ENCODE assay signal across 8 cellular contexts in the genomic region with DNA sequence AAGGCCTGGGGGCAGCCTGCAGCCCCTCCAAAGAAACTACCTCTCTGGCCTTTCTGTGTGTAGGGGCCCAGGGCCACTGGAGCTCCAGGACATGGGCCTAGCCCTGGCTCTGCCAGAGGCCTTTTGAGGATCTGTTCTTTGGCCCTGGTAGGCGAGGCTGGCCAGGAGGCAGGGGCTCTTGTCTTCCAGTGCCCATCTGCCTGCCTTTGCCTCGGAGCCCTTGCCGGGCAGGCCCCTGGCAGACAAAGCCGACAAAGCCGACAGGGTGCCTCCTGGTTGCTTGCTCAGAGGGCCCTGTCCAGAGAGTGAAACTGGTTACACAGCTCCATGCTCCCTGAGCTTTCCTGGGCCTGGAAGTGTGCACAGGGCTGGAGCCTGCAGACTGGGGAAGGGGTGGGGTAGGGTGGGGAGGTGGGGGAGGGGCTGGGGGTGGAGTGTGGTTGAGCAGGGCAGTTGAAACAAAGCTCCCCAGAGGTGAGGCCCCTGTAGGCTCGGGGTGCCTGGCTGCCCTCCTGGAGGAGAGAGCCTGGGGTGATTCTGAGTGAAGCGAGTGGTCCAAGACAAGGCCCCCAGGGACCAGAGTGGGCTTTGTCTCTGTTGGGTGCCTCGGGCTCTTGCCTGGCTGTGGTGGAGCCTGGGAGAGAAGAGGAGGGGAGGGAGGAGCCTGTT. TPM values are rescaled to one million over a fixed set of nuclear protein-coding genes. Genes with fewer than 3 reads are reported as not detected.
DNase-seq lines count a peak whose midpoint lies in the region; ATAC-seq, FAIRE-seq and TF ChIP-seq lines count a peak whose summit lies in the region.

No MANE protein-coding gene starts in this region.

- no peak; the same call in 1 of the 2 replicates for TF ChIP-seq POLR2A in K562 (conservative IDR thresholded peaks at IDR 0.05)

- CTCF ChIA-PET in K562 (lab: Yijun Ruan, JAX; ENCODE audit: low intra/inter-chr PET ratio) = interaction anchor here (1.5 to 4.5 kb wide), 2 partner anchors 34 to 470 kb away, joined by 6 to 53 read pairs; no protein-coding TSS in a partner anchor

- intact Hi-C loops in K562 (cut with micrococcal nuclease) = loop anchor here (2.0 kb wide), 1 partner anchor 34 kb away; no protein-coding TSS in a partner anchor

- H3K9me1 ChIP-seq in K562 (ENCODE audit: control insufficient read depth, insufficient read depth, low read length) = no peaks in the 10 kb centered on the region

- TSS peak; percentile 77 for BruUV-seq in K562 (replicated peaks; lab: Mats Ljungman, UMichigan)

- no peaks in the 10 kb centered on the region for H3K9me3 ChIP-seq in OCI-LY1 (ENCODE audit: low read length)
- H3K9me3 ChIP-seq in K562 (replicated peaks; ENCODE audit: control insufficient read depth, insufficient read depth, low read depth, low read length) = no peaks in the 10 kb centered on the region
- no peaks in the 10 kb centered on the region for H3K9me3 ChIP-seq in smooth muscle cell (replicated peaks; ENCODE audit: low read depth)

- H3K27me3 ChIP-seq in OCI-LY1 (ENCODE audit: insufficient read depth, low read length) (no peaks in the 10 kb centered on the region), K562 (ENCODE audit: control insufficient read depth in 2 of 2, insufficient read depth in 2 of 2, low read length in 2 of 2) (no peaks in the 10 kb centered on the region), smooth muscle cell (ENCODE audit: low read depth) (no peaks in the 10 kb centered on the region)

- TF ChIP-seq CTCF in OCI-LY1 (IDR thresholded peaks at IDR 0.05; ENCODE audit: low read length) = no peak
- TF ChIP-seq CTCF in K562 (IDR thresholded peaks at IDR 0.05 in 2 of 3, conservative IDR thresholded peaks at IDR 0.05 in 1 of 3; ENCODE audit: insufficient read depth in 2 of 3, low read depth in 1 of 3, low read length in 3 of 3) = no peak
- TF ChIP-seq CTCF in smooth muscle cell (IDR thresholded peaks at IDR 0.05; ENCODE audit: borderline replicate concordance, insufficient read depth, poor library complexity, severe bottlenecking) = no peak

- DNase-seq in A172 (ENCODE audit: low spot score) (peak; percentile 38), K562 (ENCODE audit: extremely low read depth in 1 of 4, low spot score in 3 of 4) (peak; percentile 57 to 75 (median 68)), iPS-NIHi7 (ENCODE audit: extremely low spot score) (peak; percentile 62), smooth muscle cell (lab: John Stamatoyannopoulos, UW; ENCODE audit: unreplicated experiment) (no peak), NCI-H187 treated with DMSO at 0.1 percent for 48 hours (lab: John Stamatoyannopoulos, UW) (no peak)

- no peak for FAIRE-seq in K562 (lab: Jason Lieb, UNC)

- peak overlapping the region; percentile 76 for H3K4me2 ChIP-seq in OCI-LY1 (ENCODE audit: low read length)
- H3K4me2 ChIP-seq in K562 (ENCODE audit: insufficient read depth, low read length) = peak overlapping the region; percentile 71
- peak overlapping the region; percentile 85 for H3K4me2 ChIP-seq in smooth muscle cell

- H3F3A ChIP-seq in OCI-LY1 (ENCODE audit: insufficient read depth, low read length) (peaks cover 5% of the 10 kb centered on the region; the same call in 1 of the 2 replicates), smooth muscle cell (ENCODE audit: low read depth) (peaks cover 20% of the 10 kb centered on the region)

- no peak overlapping the region for H2AFZ ChIP-seq in OCI-LY1 (ENCODE audit: low read length)
- peak overlapping the region; percentile 85 for H2AFZ ChIP-seq in K562 (ENCODE audit: low read depth, low read length)
- no peak overlapping the region for H2AFZ ChIP-seq in smooth muscle cell (ENCODE audit: low read depth)

- no peaks in the 10 kb centered on the region for H4K20me1 ChIP-seq in OCI-LY1 (ENCODE audit: insufficient read depth, low read length)
- H4K20me1 ChIP-seq in K562 (replicated peaks; ENCODE audit: control insufficient read depth, insufficient read depth, low read length) = no peaks in the 10 kb centered on the region
- no peaks in the 10 kb centered on the region for H4K20me1 ChIP-seq in smooth muscle cell (ENCODE audit: low read depth)

- H3K9me2 ChIP-seq in OCI-LY1 (ENCODE audit: low read depth, low read length) = no peaks in the 10 kb centered on the region

- peak overlapping the region; percentile 49 for H3K4me3 ChIP-seq in OCI-LY1 (ENCODE audit: low read depth, low read length, poor library complexity, severe bottlenecking)
- peak overlapping the region; percentile 27 for H3K4me3 ChIP-seq in K562
- peak overlapping the region; percentile 47 for H3K4me3 ChIP-seq in smooth muscle cell

- TF ChIP-seq RAD21 in K562 (CRISPR knock-in tag; conservative IDR thresholded peaks at IDR 0.05 in 1 of 2, IDR thresholded peaks at IDR 0.05 in 1 of 2) = no peak

- in situ Hi-C loops in K562 (cut with MboI) = no loop called here

- H3K36me3 ChIP-seq in OCI-LY1 (ENCODE audit: insufficient read depth, low read length) (peaks cover 38% of the 10 kb centered on the region), K562 (ENCODE audit: control insufficient read depth, insufficient read depth, low read length) (peaks cover 63% of the 10 kb centered on the region; the same call in 2 of the 3 replicates), smooth muscle cell (ENCODE audit: low read depth) (no peaks in the 10 kb centered on the region)

- TF ChIP-seq EP300 in K562 (IDR thresholded peaks at IDR 0.05; ENCODE audit: low read length) = no peak

- POLR2A ChIA-PET in K562 (lab: Yijun Ruan, JAX) = interaction anchor here (0.7 to 2.5 kb wide), 8 partner anchors 9 to 607 kb away, joined by 3 to 18 read pairs (median 4); a partner anchor contains a TSS

- 55% methylated on average over 5 of the region's 8 CpGs for WGBS in K562 (ENCODE audit: insufficient coverage, low coverage, missing lambda C conversion rate)
- WGBS in smooth muscle cell (ENCODE audit: low lambda C conversion rate) = 6% methylated on average over 8 of the region's 8 CpGs

- H3K9ac ChIP-seq in OCI-LY1 (ENCODE audit: low read length) (peak overlapping the region; percentile 84), K562 (ENCODE audit: insufficient read depth in 1 of 2, low read depth in 2 of 2, low read length in 2 of 2) (peak overlapping the region; percentile 83 to 97), smooth muscle cell (ENCODE audit: low read depth) (peak overlapping the region; percentile 96)

- H3K79me2 ChIP-seq in OCI-LY1 (ENCODE audit: insufficient read depth, low read length) (no peaks in the 10 kb centered on the region), K562 (ENCODE audit: control insufficient read depth, insufficient read depth, low read length) (peaks cover 17% of the 10 kb centered on the region), smooth muscle cell (ENCODE audit: low read depth) (peaks cover 13% of the 10 kb centered on the region)

- ATAC-seq in GM18502 (IDR thresholded peaks at IDR 0.05; ENCODE audit: poor library complexity, unreplicated experiment) = peak; percentile 20
- ATAC-seq in HG03095 (IDR thresholded peaks at IDR 0.05; ENCODE audit: unreplicated experiment) = peak; percentile 22
- peak; percentile 49 for ATAC-seq in K562

- H3K27ac ChIP-seq in OCI-LY1 (ENCODE audit: low read depth, low read length, poor library complexity, severe bottlenecking) (peak overlapping the region; percentile 97), K562 (ENCODE audit: extremely low read depth, low read depth, low read length) (peak overlapping the region; percentile 93), smooth muscle cell (ENCODE audit: low read depth) (peak overlapping the region; percentile 100)

- H3K4me1 ChIP-seq in OCI-LY1 (ENCODE audit: insufficient read depth, low read length, severe bottlenecking) = peaks cover 44% of the 10 kb centered on the region
- H3K4me1 ChIP-seq in K562 (replicated peaks in 1 of 2; ENCODE audit: control insufficient read depth in 2 of 2, insufficient read depth in 2 of 2, low read length in 2 of 2) = peaks cover 30 to 51% of the 10 kb centered on the region in 2 experiments
- peaks cover 51% of the 10 kb centered on the region for H3K4me1 ChIP-seq in smooth muscle cell (ENCODE audit: low read depth)

RNA-seq across cellular contexts. Expression of a gene that starts 29.3 kb away (rescaled TPM):
- total RNA-seq in A172 (2014; rRNA removed; shearing (Covaris generic)) = 150 and 174 TPM in 2 replicates
- total RNA-seq in K562 (2011; cell fraction: chromatin; rRNA removed; ENCODE audit: low replicate concordance) = 42.2 and 97.6 TPM in 2 replicates
- total RNA-seq in K562 (2011; cell fraction: nucleolus; rRNA removed) = 57.8 and 60.5 TPM in 2 replicates
- total RNA-seq in K562 (2011; cell fraction: nucleoplasm; rRNA removed) = 50.5 and 57.4 TPM in 2 replicates
- total RNA-seq in K562 (2014; rRNA removed) (87.7 and 122 TPM in 2 replicates), K562 (2014; rRNA removed; fragmentation: Illumina TruSeq; extraction: Trizol) (54.0 and 58.6 TPM in 2 replicates), K562 (2015; rRNA removed; fragmentation: Illumina TruSeq; extraction: Trizol) (73.0 and 77.4 TPM in 2 replicates), K562 (2021) (109 and 119 TPM in 2 replicates), smooth muscle cell (78.2 and 119 TPM in 2 replicates)
- polyA plus RNA-seq in K562 (2011; rRNA removed) (106 and 121 TPM in 2 replicates), K562 (2014; fragmentation: Illumina TruSeq; extraction: Trizol) (72.6 and 83.7 TPM in 2 replicates), K562 (2014; fragmentation: Nextera tagmentation; extraction: Ambion mirVana) (1 to 10 TPM; 1.7 to 3.4 TPM), K562 (2014; rRNA removed) (60.6 and 66.3 TPM in 2 replicates), smooth muscle cell (88.7 and 94.9 TPM in 2 replicates)
- polyA plus RNA-seq in K562 (2011; cell fraction: cytosol; rRNA removed) = 85.0 and 104 TPM in 2 replicates
- 59.1 and 61.5 TPM in 2 replicates for polyA plus RNA-seq in K562 (2011; cell fraction: nucleus; rRNA removed)
- 76.9 and 94.0 TPM in 2 replicates for polyA plus RNA-seq in K562 (2012)
- 99.5 and 120 TPM in 2 replicates for polyA minus RNA-seq in K562 (2011; rRNA and poly(A)+ RNA removed)
- polyA minus RNA-seq in K562 (2011; cell fraction: cytosol; rRNA and poly(A)+ RNA removed) = 61.5 and 61.9 TPM in 2 replicates
- 15.3 and 28.9 TPM in 2 replicates for polyA minus RNA-seq in K562 (2011; cell fraction: nucleus; rRNA and poly(A)+ RNA removed)

RNA-seq across cellular contexts. Expression of a gene that starts 29.9 kb away (rescaled TPM):
- 52.7 and 69.4 TPM in 2 replicates for total RNA-seq in A172 (2014; rRNA removed; shearing (Covaris generic))
- 9.6 and 13.0 TPM in 2 replicates for total RNA-seq in K562 (2011; cell fraction: chromatin; rRNA removed; ENCODE audit: low replicate concordance)
- 6.7 and 10.3 TPM in 2 replicates for total RNA-seq in K562 (2011; cell fraction: nucleolus; rRNA removed)
- total RNA-seq in K562 (2011; cell fraction: nucleoplasm; rRNA removed) = 6.0 and 8.1 TPM in 2 replicates
- total RNA-seq in K562 (2014; rRNA removed) (8.2 and 10.1 TPM in 2 replicates), K562 (2014; rRNA removed; fragmentation: Illumina TruSeq; extraction: Trizol) (2.7 and 3.7 TPM in 2 replicates), K562 (2015; rRNA removed; fragmentation: Illumina TruSeq; extraction: Trizol) (4.7 and 4.8 TPM in 2 replicates), K562 (2021) (13.8 and 14.8 TPM in 2 replicates), smooth muscle cell (20.0 and 24.3 TPM in 2 replicates)
- polyA plus RNA-seq in K562 (2011; rRNA removed) (5.4 and 9.6 TPM in 2 replicates), K562 (2014; fragmentation: Illumina TruSeq; extraction: Trizol) (7.4 and 11.7 TPM in 2 replicates), K562 (2014; fragmentation: Nextera tagmentation; extraction: Ambion mirVana) (under 1 TPM; 0.20 to 0.67 TPM), K562 (2014; rRNA removed) (6.2 and 6.3 TPM in 2 replicates), smooth muscle cell (38.4 and 52.3 TPM in 2 replicates)
- 8.6 and 11.9 TPM in 2 replicates for polyA plus RNA-seq in K562 (2011; cell fraction: cytosol; rRNA removed)
- 12.2 and 15.8 TPM in 2 replicates for polyA plus RNA-seq in K562 (2011; cell fraction: nucleus; rRNA removed)
- polyA plus RNA-seq in K562 (2012) = 10.9 and 22.6 TPM in 2 replicates
- 5.0 and 5.1 TPM in 2 replicates for polyA minus RNA-seq in K562 (2011; rRNA and poly(A)+ RNA removed)
- 7.5 and 12.5 TPM in 2 replicates for polyA minus RNA-seq in K562 (2011; cell fraction: cytosol; rRNA and poly(A)+ RNA removed)
- 2.2 and 4.3 TPM in 2 replicates for polyA minus RNA-seq in K562 (2011; cell fraction: nucleus; rRNA and poly(A)+ RNA removed)

RNA-seq across cellular contexts. Expression of a gene that starts 37.5 kb away (rescaled TPM):
- 53.3 and 55.8 TPM in 2 replicates for total RNA-seq in A172 (2014; rRNA removed; shearing (Covaris generic))
- 0.25 and 1.5 TPM in 2 replicates for total RNA-seq in K562 (2011; cell fraction: chromatin; rRNA removed; ENCODE audit: low replicate concordance)
- total RNA-seq in K562 (2011; cell fraction: nucleolus; rRNA removed) = 2.9 and 4.7 TPM in 2 replicates
- 1.9 and 2.3 TPM in 2 replicates for total RNA-seq in K562 (2011; cell fraction: nucleoplasm; rRNA removed)
- 11.9 and 13.6 TPM in 2 replicates for total RNA-seq in K562 (2014; rRNA removed)
- total RNA-seq in K562 (2014; rRNA removed; fragmentation: Illumina TruSeq; extraction: Trizol) = 0.19 and 0.22 TPM in 2 replicates
- total RNA-seq in K562 (2015; rRNA removed; fragmentation: Illumina TruSeq; extraction: Trizol) = 0.76 and 1.3 TPM in 2 replicates
- total RNA-seq in K562 (2021) = 4.9 and 5.7 TPM in 2 replicates
- polyA plus RNA-seq in K562 (2011; rRNA removed) = 0.52 and 1.6 TPM in 2 replicates
- 2.4 and 5.6 TPM in 2 replicates for polyA plus RNA-seq in K562 (2011; cell fraction: cytosol; rRNA removed)
- 4.3 and 4.5 TPM in 2 replicates for polyA plus RNA-seq in K562 (2011; cell fraction: nucleus; rRNA removed)
- polyA plus RNA-seq in K562 (2012) = 1.6 and 2.5 TPM in 2 replicates
- 0.25 and 0.29 TPM in 2 replicates for polyA plus RNA-seq in K562 (2014; fragmentation: Illumina TruSeq; extraction: Trizol)
- polyA plus RNA-seq in K562 (2014; fragmentation: Nextera tagmentation; extraction: Ambion mirVana) = under 1 TPM; 0.14 to 0.18 TPM
- 4.0 and 4.7 TPM in 2 replicates for polyA plus RNA-seq in K562 (2014; rRNA removed)
- 0.32 and 0.48 TPM in 2 replicates for polyA minus RNA-seq in K562 (2011; rRNA and poly(A)+ RNA removed)
- 1.7 and 3.7 TPM in 2 replicates for polyA minus RNA-seq in K562 (2011; cell fraction: cytosol; rRNA and poly(A)+ RNA removed)
- polyA minus RNA-seq in K562 (2011; cell fraction: nucleus; rRNA and poly(A)+ RNA removed) = 3.2 and 4.7 TPM in 2 replicates
- total RNA-seq in smooth muscle cell = 23.0 and 28.3 TPM in 2 replicates
- polyA plus RNA-seq in smooth muscle cell = 31.7 and 38.6 TPM in 2 replicates

RNA-seq across cellular contexts. Expression of a gene that starts 59.6 kb away (rescaled TPM):
- 20.4 and 22.1 TPM in 2 replicates for total RNA-seq in A172 (2014; rRNA removed; shearing (Covaris generic))
- 25.1 and 61.9 TPM in 2 replicates for total RNA-seq in K562 (2011; cell fraction: chromatin; rRNA removed; ENCODE audit: low replicate concordance)
- 71.3 and 71.4 TPM in 2 replicates for total RNA-seq in K562 (2011; cell fraction: nucleolus; rRNA removed)
- total RNA-seq in K562 (2011; cell fraction: nucleoplasm; rRNA removed) = 60.4 and 62.9 TPM in 2 replicates
- total RNA-seq in K562 (2014; rRNA removed) = 25.2 and 28.7 TPM in 2 replicates
- total RNA-seq in K562 (2014; rRNA removed; fragmentation: Illumina TruSeq; extraction: Trizol) = 16.1 and 20.1 TPM in 2 replicates
- 29.8 and 30.5 TPM in 2 replicates for total RNA-seq in K562 (2015; rRNA removed; fragmentation: Illumina TruSeq; extraction: Trizol)
- 37.5 and 39.8 TPM in 2 replicates for total RNA-seq in K562 (2021)
- 33.4 and 36.2 TPM in 2 replicates for polyA plus RNA-seq in K562 (2011; rRNA removed)
- 45.2 and 65.3 TPM in 2 replicates for polyA plus RNA-seq in K562 (2011; cell fraction: cytosol; rRNA removed)
- polyA plus RNA-seq in K562 (2011; cell fraction: nucleus; rRNA removed) = 50.0 and 61.6 TPM in 2 replicates
- 21.4 and 22.1 TPM in 2 replicates for polyA plus RNA-seq in K562 (2012)
- 34.6 and 38.7 TPM in 2 replicates for polyA plus RNA-seq in K562 (2014; fragmentation: Illumina TruSeq; extraction: Trizol)
- 10 to 100 TPM in 1 of 2 experiments, 1 to 10 TPM in 1; 3.0 to 19.2 TPM for polyA plus RNA-seq in K562 (2014; fragmentation: Nextera tagmentation; extraction: Ambion mirVana)
- polyA plus RNA-seq in K562 (2014; rRNA removed) = 36.5 and 40.5 TPM in 2 replicates
- polyA minus RNA-seq in K562 (2011; rRNA and poly(A)+ RNA removed) = 19.4 and 20.2 TPM in 2 replicates
- 11.6 and 13.9 TPM in 2 replicates for polyA minus RNA-seq in K562 (2011; cell fraction: cytosol; rRNA and poly(A)+ RNA removed)
- 9.4 and 14.6 TPM in 2 replicates for polyA minus RNA-seq in K562 (2011; cell fraction: nucleus; rRNA and poly(A)+ RNA removed)
- 14.4 and 18.1 TPM in 2 replicates for total RNA-seq in smooth muscle cell
- 17.8 and 21.5 TPM in 2 replicates for polyA plus RNA-seq in smooth muscle cell

Comparison
In these comparisons a context has a peak if more than half of its experiments do, and no peak if none do; other contexts are left out.
1. DNase-seq: peak in A172 (single experiment), K562 (4 of 4) and iPS-NIHi7 (single experiment); none in smooth muscle cell (single experiment) and NCI-H187 treated with DMSO at 0.1 percent for 48 hours (single experiment).
2. Peak in every context shown above with its lines, with median percentiles within 50 percentile points of each other: ATAC-seq, H3K27ac ChIP-seq, H3K4me2 ChIP-seq, H3K4me3 ChIP-seq and H3K9ac ChIP-seq.